8 cellular contexts compared by ENCODE assay signal in genomic region chr3:24493951-24494615, GRCh38. TPM values are rescaled to one million over a fixed set of nuclear protein-coding genes. Genes with fewer than 3 reads are reported as not detected.
DNase-seq lines count a peak whose midpoint lies in the region; FAIRE-seq and TF ChIP-seq lines count a peak whose summit lies in the region.

No MANE protein-coding gene starts in this region.

- intact Hi-C loops in vagina (cut with DNase I) = loop anchor here (10.0 kb wide), 1 partner anchor 229 kb away; no protein-coding TSS in a partner anchor

- no peak for TF ChIP-seq CTCF in vagina (IDR thresholded peaks at IDR 0.05)

- TF ChIP-seq POLR2A in vagina (IDR thresholded peaks at IDR 0.05) = no peak

- peak overlapping the region; percentile 93 for H3K27ac ChIP-seq in vagina

- peak overlapping the region; percentile 80 to 85 for H3K4me3 ChIP-seq in vagina

- H3K27me3 ChIP-seq in vagina = no peaks in the 10 kb centered on the region

- no peaks in the 10 kb centered on the region for H3K36me3 ChIP-seq in vagina

- no peak for FAIRE-seq in GM19239 (lab: Jason Lieb, UNC)

- peaks cover 53% of the 10 kb centered on the region for H3K4me1 ChIP-seq in vagina

- DNase-seq in GM03348 (ENCODE audit: low spot score) = peak; percentile 69
- DNase-seq in RPMI7951 (ENCODE audit: low read depth) = peak; percentile 25
- DNase-seq in fibroblast of gingiva (ENCODE audit: low read depth) = peak; percentile 62
- peak; percentile 66 for DNase-seq in mucosa of gallbladder (ENCODE audit: low spot score)
- DNase-seq in vagina (ENCODE audit: extremely low spot score in 2 of 2) = no peak
- DNase-seq in NK-92 (lab: John Stamatoyannopoulos, UW; ENCODE audit: unreplicated experiment) = no peak
- DNase-seq in GM19239 (ENCODE audit: insufficient read length, low spot score) = no peak
- no peak for DNase-seq in NCI-H2081 treated with DMSO at 0.1 percent for 48 hours (lab: John Stamatoyannopoulos, UW)

- no peaks in the 10 kb centered on the region for H3K9me3 ChIP-seq in vagina

RNA-seq across cellular contexts. Expression of gene THRB, which starts 0.6 kb away (rescaled TPM):
- total RNA-seq in RPMI7951 (2014; rRNA removed; shearing (Covaris generic)) = 0.24 and 0.98 TPM in 2 replicates
- 7.1 TPM for total RNA-seq in mucosa of gallbladder
- 22.8 TPM for total RNA-seq in vagina

Comparison
In these comparisons a context has a peak if more than half of its experiments do, and no peak if none do; other contexts are left out.
1. DNase-seq: peak in GM03348 (single experiment), RPMI7951 (single experiment), fibroblast of gingiva (single experiment) and mucosa of gallbladder (single experiment); none in vagina (0 of 2), NK-92 (single experiment), GM19239 (single experiment) and NCI-H2081 treated with DMSO at 0.1 percent for 48 hours (single experiment).